In genomic region chr6:162627362-162627761, GRCh38 we compare ENCODE assay signal across 13 cellular contexts.
DNase-seq lines count a peak whose midpoint lies in the region; ATAC-seq lines count a peak whose summit lies in the region.
"Had no signal": no experiment of that assay in that cellular context is flagged by ENCODE, and none has a peak within 500 bp of the region (broad histone marks: within the 10 kb centered on the region; RNA-seq: fewer than 3 reads in every experiment).

No MANE protein-coding gene starts in this region.

- ATAC-seq in left lobe of liver: peak; percentile 44
- ATAC-seq: A549; CD8-positive, alpha-beta T cell had no signal

- DNase-seq in DMS53 (lab: John Stamatoyannopoulos, UW) (peak; percentile 6), DMS53 treated with DMSO at 0.1 percent for 48 hours (lab: John Stamatoyannopoulos, UW; ENCODE audit: unreplicated experiment) (no peak), left lobe of liver (ENCODE audit: low spot score) (no peak), anterior cingulate cortex (lab: John Stamatoyannopoulos, UW) (no peak), SKM-1 treated with dmso at 0.1 percent for 144 hours (lab: John Stamatoyannopoulos, UW; ENCODE audit: unreplicated experiment) (no peak)
- DNase-seq: AML-193; Caco-2; Calu3; CD4-positive, alpha-beta T cell; CD8-positive, alpha-beta T cell; DMS79 treated with DMSO at 0.1 percent for 48 hours; GF-D8 had no signal
